26 cellular contexts compared by ENCODE assay signal in the genomic region with DNA sequence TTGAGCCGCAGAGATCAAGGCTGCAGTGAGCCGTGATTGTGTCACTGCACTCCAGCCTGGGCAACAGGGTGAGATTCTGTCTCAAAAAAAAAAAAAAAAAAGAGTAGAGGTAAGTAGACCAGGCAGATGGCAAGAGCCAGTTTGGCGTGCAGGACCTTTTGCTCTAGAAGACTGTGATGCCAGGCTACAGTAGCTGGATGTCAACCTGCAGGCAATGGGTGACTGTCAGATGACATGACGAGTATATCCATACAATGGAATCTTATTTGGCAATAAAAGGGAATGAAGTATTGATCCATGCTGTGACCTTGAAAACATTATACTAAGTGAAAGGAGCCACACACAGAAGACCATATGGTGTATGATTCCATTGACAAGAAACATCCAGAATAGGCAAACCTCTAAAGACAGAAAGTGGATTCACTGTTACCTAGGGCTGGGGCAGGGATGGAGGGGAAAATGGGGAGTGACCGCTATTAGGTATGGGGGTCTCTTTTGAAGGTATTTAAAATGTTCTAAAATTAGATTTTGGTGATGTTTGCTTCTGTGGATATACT. TPM values are rescaled to one million over a fixed set of nuclear protein-coding genes. Genes with fewer than 3 reads are reported as not detected.
DNase-seq lines count a peak whose midpoint lies in the region; ATAC-seq and TF ChIP-seq lines count a peak whose summit lies in the region.
"Had no signal": no experiment of that assay in that cellular context is flagged by ENCODE, and none has a peak within 500 bp of the region (broad histone marks: within the 10 kb centered on the region; RNA-seq: fewer than 3 reads in every experiment).

No MANE protein-coding gene starts in this region.

- intact Hi-C loops in natural killer cell (cut with micrococcal nuclease): no loop called here

- DNase-seq in natural killer cell treated with Interleukin-12 subunit alpha and Interleukin-12 subunit beta and Interleukin-15 and Interleukin-18, amount 100 ng/mL, for 72 hours (ENCODE audit: low spot score): no peak
- no peak for DNase-seq in natural killer cell
- DNase-seq in stimulated activated CD4-positive, alpha-beta T cell treated with anti-CD3 and anti-CD28 coated beads, Interleukin-1b, Interleukin-23, amount 100 ng/mL, for 48 hours: no peak
- DNase-seq in activated effector memory CD4-positive, alpha-beta T cell treated with Interleukin-2 at 50 U/mL for 16 hours: no peak
- DNase-seq: 8988T; ACHN; BE2C; C1 segment of cervical spinal cord; CD4-positive, alpha-beta memory T cell; CD4-positive, CD25-positive, alpha-beta regulatory T cell; CD8-positive, alpha-beta memory T cell; COR-L47; DMS 273 treated with DMSO at 0.1 percent for 48 hours; DMS153; DMS53; DMS79; DND-41; EL; GDM1 had no signal

- H3K27me3 ChIP-seq in rectal smooth muscle tissue (ENCODE audit: control insufficient read depth, insufficient read depth, low read length) (no peaks in the 10 kb centered on the region), stomach smooth muscle (ENCODE audit: control insufficient read depth in 1 of 2, insufficient read depth in 2 of 2, low read length in 2 of 2) (no peaks in the 10 kb centered on the region)
- H3K27me3 ChIP-seq: BE2C, BLaER1 had no signal

- no peaks in the 10 kb centered on the region for H3K9me3 ChIP-seq in stomach smooth muscle (ENCODE audit: control insufficient read depth in 2 of 2, low read length in 2 of 2)
- H3K9me3 ChIP-seq: BE2C, BLaER1 had no signal

- H3K4me3 ChIP-seq in rectal smooth muscle tissue (ENCODE audit: low read length): no peak overlapping the region
- H3K4me3 ChIP-seq in stomach smooth muscle (ENCODE audit: low read length in 2 of 2): no peak overlapping the region
- H3K4me3 ChIP-seq: BLaER1, GM12878 had no signal

- H3K4me3 Mint-ChIP-seq in natural killer cell treated with Interleukin-12 subunit alpha and Interleukin-12 subunit beta and Interleukin-15 and Interleukin-18, amount 100 ng/mL, for 72 hours: no peak overlapping the region
- H3K4me3 Mint-ChIP-seq in natural killer cell: no peak overlapping the region
- H3K4me3 Mint-ChIP-seq: CD14-positive monocyte; CD4-positive, alpha-beta memory T cell; CD4-positive, CD25-positive, alpha-beta regulatory T cell; CD8-positive, alpha-beta memory T cell had no signal

- H3K9me3 Mint-ChIP-seq in natural killer cell treated with Interleukin-12 subunit alpha and Interleukin-12 subunit beta and Interleukin-15 and Interleukin-18, amount 100 ng/mL, for 72 hours: no peaks in the 10 kb centered on the region
- H3K9me3 Mint-ChIP-seq in natural killer cell: no peaks in the 10 kb centered on the region
- H3K9me3 Mint-ChIP-seq: CD14-positive monocyte; CD4-positive, alpha-beta memory T cell; CD4-positive, CD25-positive, alpha-beta regulatory T cell; CD8-positive, alpha-beta memory T cell had no signal

- no peak for ATAC-seq in natural killer cell treated with Interleukin-12 subunit alpha and Interleukin-12 subunit beta and Interleukin-15 and Interleukin-18, amount 100 ng/mL, for 72 hours
- ATAC-seq in natural killer cell (no peak), GM21717 (IDR thresholded peaks at IDR 0.05; ENCODE audit: unreplicated experiment) (no peak)
- ATAC-seq: GM12878 had no signal

- H3K9ac ChIP-seq in rectal smooth muscle tissue (ENCODE audit: low read length): no peak overlapping the region
- H3K9ac ChIP-seq in stomach smooth muscle (ENCODE audit: low read length in 2 of 2): no peak overlapping the region
- H3K9ac ChIP-seq: BLaER1 had no signal

- no peaks in the 10 kb centered on the region for H3K36me3 Mint-ChIP-seq in natural killer cell treated with Interleukin-12 subunit alpha and Interleukin-12 subunit beta and Interleukin-15 and Interleukin-18, amount 100 ng/mL, for 72 hours
- H3K36me3 Mint-ChIP-seq in natural killer cell: no peaks in the 10 kb centered on the region
- H3K36me3 Mint-ChIP-seq: CD14-positive monocyte; CD4-positive, alpha-beta memory T cell; CD4-positive, CD25-positive, alpha-beta regulatory T cell; CD8-positive, alpha-beta memory T cell had no signal

- H3K36me3 ChIP-seq in rectal smooth muscle tissue (ENCODE audit: control insufficient read depth, insufficient read depth, low read length): peaks cover 31% of the 10 kb centered on the region
- H3K36me3 ChIP-seq in stomach smooth muscle (ENCODE audit: control insufficient read depth in 2 of 2, insufficient read depth in 2 of 2, low read length in 2 of 2): peaks cover 71 to 86% of the 10 kb centered on the region in 2 donors
- H3K36me3 ChIP-seq: BE2C, BLaER1 had no signal

- H3K4me1 ChIP-seq in rectal smooth muscle tissue (ENCODE audit: control insufficient read depth, insufficient read depth, low read length) (no peaks in the 10 kb centered on the region), stomach smooth muscle (ENCODE audit: control insufficient read depth, insufficient read depth, low read length) (no peaks in the 10 kb centered on the region)
- H3K4me1 ChIP-seq: BE2C had no signal

- TF ChIP-seq CTCF in natural killer cell (IDR thresholded peaks at IDR 0.05): no peak

- H3K27me3 Mint-ChIP-seq in natural killer cell treated with Interleukin-12 subunit alpha and Interleukin-12 subunit beta and Interleukin-15 and Interleukin-18, amount 100 ng/mL, for 72 hours: no peaks in the 10 kb centered on the region
- peaks cover 0 to 7% of the 10 kb centered on the region in 2 donors for H3K27me3 Mint-ChIP-seq in natural killer cell (ENCODE audit: low read depth in 2 of 2)
- H3K27me3 Mint-ChIP-seq: CD4-positive, alpha-beta memory T cell had no signal

- peak overlapping the region; percentile 60 for H3K27ac ChIP-seq in rectal smooth muscle tissue (ENCODE audit: low read depth, low read length)
- H3K27ac ChIP-seq in stomach smooth muscle (ENCODE audit: low read length): peak overlapping the region; percentile 78
- H3K27ac ChIP-seq: BLaER1 had no signal

- peak overlapping the region; percentile 58 to 89 for H3K27ac Mint-ChIP-seq in natural killer cell treated with Interleukin-12 subunit alpha and Interleukin-12 subunit beta and Interleukin-15 and Interleukin-18, amount 100 ng/mL, for 72 hours
- H3K27ac Mint-ChIP-seq in natural killer cell: no peak overlapping the region
- H3K27ac Mint-ChIP-seq: CD14-positive monocyte; CD4-positive, alpha-beta memory T cell; CD8-positive, alpha-beta memory T cell had no signal

- H3K4me1 Mint-ChIP-seq in natural killer cell treated with Interleukin-12 subunit alpha and Interleukin-12 subunit beta and Interleukin-15 and Interleukin-18, amount 100 ng/mL, for 72 hours (ENCODE audit: low read depth in 2 of 2): peaks cover 11 to 33% of the 10 kb centered on the region in 2 donors
- H3K4me1 Mint-ChIP-seq in natural killer cell: no peaks in the 10 kb centered on the region
- H3K4me1 Mint-ChIP-seq: CD4-positive, alpha-beta memory T cell; CD4-positive, CD25-positive, alpha-beta regulatory T cell; CD8-positive, alpha-beta memory T cell had no signal

RNA-seq across cellular contexts. Expression of gene DGUOK, which starts 11.2 kb away (rescaled TPM):
- total RNA-seq in natural killer cell treated with Interleukin-12 subunit alpha and Interleukin-12 subunit beta and Interleukin-15 and Interleukin-18, amount 100 ng/mL, for 72 hours: 10 to 100 TPM; 87.1 to 92.6 TPM
- total RNA-seq in natural killer cell: 10 to 100 TPM; 47.6 to 56.8 (median 54.8) TPM

RNA-seq across cellular contexts. Expression of gene ACTG2, which starts 22.7 kb away (rescaled TPM):
- not detected for total RNA-seq in natural killer cell treated with Interleukin-12 subunit alpha and Interleukin-12 subunit beta and Interleukin-15 and Interleukin-18, amount 100 ng/mL, for 72 hours
- not detected for total RNA-seq in natural killer cell
- total RNA-seq: CD4-positive, alpha-beta memory T cell; CD8-positive, alpha-beta memory T cell; G401 had no signal

Comparison
In these comparisons a context has a peak if more than half of its experiments do, and no peak if none do; other contexts are left out.
1. H3K27ac Mint-ChIP-seq: peak in natural killer cell treated with Interleukin-12 subunit alpha and Interleukin-12 subunit beta and Interleukin-15 and Interleukin-18, amount 100 ng/mL, for 72 hours (2 of 2); none in natural killer cell (0 of 2).